Comparison of ENCODE assay signal across 9 cellular contexts in the genomic region with DNA sequence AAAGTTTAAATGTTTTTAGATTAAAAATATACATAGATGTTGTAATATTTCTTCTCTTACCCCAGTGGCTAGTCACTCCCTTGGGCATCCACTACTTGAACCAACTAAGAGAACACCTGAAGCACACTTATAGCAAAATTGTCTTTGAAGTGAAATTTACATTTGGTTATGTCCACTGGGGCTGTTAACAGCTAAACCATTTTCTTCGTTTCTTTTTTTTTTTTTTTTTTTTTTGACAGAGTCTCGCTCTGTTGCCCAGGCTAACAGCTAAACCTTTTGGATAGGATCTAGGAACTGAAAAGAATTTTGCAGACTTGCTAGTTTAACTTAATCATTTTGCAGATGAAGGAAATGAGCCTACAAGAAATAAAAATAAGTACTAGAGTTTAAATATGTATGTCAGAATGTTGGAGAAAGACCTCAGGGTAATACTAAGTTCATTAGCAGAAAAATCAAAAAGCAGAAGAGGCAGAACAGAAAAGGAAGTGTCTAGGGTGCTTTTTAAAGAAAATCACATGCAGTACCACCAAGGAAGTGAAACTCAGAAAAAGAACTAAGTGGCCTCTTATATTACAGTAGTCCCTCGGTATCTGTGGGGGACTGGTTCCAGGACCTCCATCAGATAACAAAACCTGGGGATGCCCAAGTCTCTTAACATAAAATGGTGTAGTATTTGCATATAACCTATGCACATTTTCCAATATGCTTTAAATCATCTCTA. TPM values are rescaled to one million over a fixed set of nuclear protein-coding genes. Genes with fewer than 3 reads are reported as not detected.
DNase-seq lines count a peak whose midpoint lies in the region; ATAC-seq, FAIRE-seq and TF ChIP-seq lines count a peak whose summit lies in the region.
"Had no signal": no experiment of that assay in that cellular context is flagged by ENCODE, and none has a peak within 500 bp of the region (broad histone marks: within the 10 kb centered on the region; RNA-seq: fewer than 3 reads in every experiment).

No MANE protein-coding gene starts in this region.

- DNase-seq in GM12865 (ENCODE audit: low read depth), result peak; percentile 81
- no peak for DNase-seq in LoVo (ENCODE audit: low spot score)
- DNase-seq in kidney, result no peak
- DNase-seq in NCI-H1436 treated with DMSO at 0.1 percent for 48 hours (lab: John Stamatoyannopoulos, UW), result no peak
- no peak for DNase-seq in GM03348 (ENCODE audit: low spot score)
- DNase-seq: NCI-H1930 had no signal

- intact Hi-C loops in kidney (cut with DNase I), result no loop called here

- peaks cover 28% of the 10 kb centered on the region for H3K4me1 Mint-ChIP-seq in activated naive CD8-positive, alpha-beta T cell (ENCODE audit: low read depth)

- H3K27me3 Mint-ChIP-seq in activated naive CD8-positive, alpha-beta T cell, result no peaks in the 10 kb centered on the region

- H3K9me3 Mint-ChIP-seq in activated naive CD8-positive, alpha-beta T cell (ENCODE audit: low read depth), result no peaks in the 10 kb centered on the region

- peaks cover 13 to 14% of the 10 kb centered on the region in 2 donors for H3K36me3 ChIP-seq in kidney (ENCODE audit: control insufficient read depth in 1 of 2, insufficient read depth in 2 of 2, low read length in 2 of 2)

- H3K9me3 ChIP-seq in kidney (ENCODE audit: control insufficient read depth in 1 of 2, low read length in 2 of 2), result no peaks in the 10 kb centered on the region

- ATAC-seq in GM19455 (IDR thresholded peaks at IDR 0.05; ENCODE audit: unreplicated experiment) (peak; percentile 86), HG03139 (IDR thresholded peaks at IDR 0.05; ENCODE audit: unreplicated experiment) (peak; percentile 85)

- H3K36me3 Mint-ChIP-seq in activated naive CD8-positive, alpha-beta T cell, result peaks cover 23% of the 10 kb centered on the region

- no peak for TF ChIP-seq CTCF in GM12865 (IDR thresholded peaks at IDR 0.05; ENCODE audit: insufficient read depth, low read depth, low read length, missing control alignments)
- no peak for TF ChIP-seq CTCF in kidney (IDR thresholded peaks at IDR 0.05; ENCODE audit: borderline replicate concordance, extremely low read depth, insufficient read depth)

- no peak for FAIRE-seq in kidney (lab: Jason Lieb, UNC)

- no peak overlapping the region for H3K4me3 Mint-ChIP-seq in activated naive CD8-positive, alpha-beta T cell

- H3K27ac Mint-ChIP-seq in activated naive CD8-positive, alpha-beta T cell, result peak overlapping the region; percentile 11

- H3K4me3 ChIP-seq in GM12865 (ENCODE audit: low read depth, low read length) (peak overlapping the region; percentile 45), kidney (ENCODE audit: low read length in 2 of 2) (no peak overlapping the region)

- no peaks in the 10 kb centered on the region for H3K4me1 ChIP-seq in kidney (ENCODE audit: control insufficient read depth in 1 of 2, insufficient read depth in 1 of 2, low read depth in 1 of 2, low read length in 2 of 2)

- H3K9ac ChIP-seq in kidney (ENCODE audit: low read length in 2 of 2), result no peak overlapping the region

- no peak overlapping the region for H3K27ac ChIP-seq in kidney (ENCODE audit: low read depth in 2 of 2, low read length in 2 of 2)

RNA-seq across cellular contexts. Expression of a gene that starts 11.8 kb away (rescaled TPM):
- total RNA-seq in kidney, result 31.9 TPM
- 54.5 TPM for polyA plus RNA-seq in kidney (ENCODE audit: insufficient read depth, low read depth, low replicate concordance)

RNA-seq across cellular contexts. Expression of a gene that starts 11.9 kb away (rescaled TPM):
- 35.7 TPM for total RNA-seq in kidney
- 19.2 TPM for polyA plus RNA-seq in kidney (ENCODE audit: insufficient read depth, low read depth, low replicate concordance)
